Comparison of ENCODE assay signal across 1 cellular context in the genomic region with DNA sequence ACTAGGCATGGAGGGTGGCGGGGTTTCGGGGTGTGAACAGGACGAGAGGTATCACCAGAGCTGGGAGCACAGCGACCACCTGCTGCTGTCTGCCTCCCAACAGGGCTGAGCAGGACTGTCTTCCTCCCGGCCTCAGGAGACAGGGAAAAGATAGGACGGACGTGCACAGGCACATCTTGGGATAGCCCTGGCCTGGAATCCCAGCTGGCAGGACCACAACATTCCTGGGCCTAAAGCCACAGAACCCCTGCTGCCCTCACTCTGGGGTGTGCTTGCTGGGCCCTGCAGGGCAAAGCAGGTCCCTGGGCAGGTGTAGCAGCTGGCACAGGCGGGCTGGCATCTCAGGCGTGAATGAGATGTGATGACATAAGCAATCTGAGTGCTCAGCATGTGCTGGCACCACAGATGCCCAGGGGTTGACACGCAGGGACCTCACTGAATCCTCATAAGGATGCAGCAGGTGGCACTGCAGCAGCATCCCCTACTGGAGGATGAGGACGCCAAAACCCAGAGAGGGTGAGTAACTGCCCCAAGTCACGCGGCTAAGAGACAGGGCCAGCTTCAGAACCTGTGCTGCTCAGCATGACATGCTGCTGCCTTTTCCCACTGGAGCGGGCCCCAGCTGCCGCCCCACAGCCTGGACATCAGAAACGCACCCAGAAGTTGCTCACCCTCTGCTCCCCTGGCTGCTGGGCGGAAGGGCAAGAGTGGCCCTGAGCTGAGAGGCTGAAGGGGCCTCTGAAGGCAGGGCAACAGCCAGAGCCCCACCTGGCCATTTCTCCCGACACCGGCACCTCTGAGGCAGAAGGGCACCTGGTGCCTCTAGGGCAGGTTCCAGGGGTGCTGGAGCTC.
A peak's percentile ranks its signal among the peaks of the same experiment; 100 is the strongest.
TF ChIP-seq lines count a peak whose summit lies in the region.

No MANE protein-coding gene starts in this region.

TF ChIP-seq in HepG2, 621 proteins besides CTCF, POLR2A, EP300 and RAD21:
- TF ChIP-seq MAFK (conservative IDR thresholded peaks at IDR 0.05 in 1 of 2, IDR thresholded peaks at IDR 0.05 in 1 of 2; ENCODE audit: low read length in 2 of 2) (peak; percentile 29 to 37; a peak in 2 of 4 replicates), MAFF (IDR thresholded peaks at IDR 0.05; ENCODE audit: low read depth, low read length) (peak; percentile 23; the same call in 1 of the 2 replicates), ZNF563 (CRISPR knock-in tag; IDR thresholded peaks at IDR 0.05) (no peak), ZNF768 (CRISPR knock-in tag; IDR thresholded peaks at IDR 0.05) (peak; percentile 44; the same call in 1 of the 2 replicates), RFXANK (CRISPR knock-in tag; IDR thresholded peaks at IDR 0.05) (no peak), AGO2 (optimal IDR thresholded peaks at IDR 0.05; ENCODE audit: low read depth, low read length) (peak; percentile 39)
- TF ChIP-seq, protein P1, sequence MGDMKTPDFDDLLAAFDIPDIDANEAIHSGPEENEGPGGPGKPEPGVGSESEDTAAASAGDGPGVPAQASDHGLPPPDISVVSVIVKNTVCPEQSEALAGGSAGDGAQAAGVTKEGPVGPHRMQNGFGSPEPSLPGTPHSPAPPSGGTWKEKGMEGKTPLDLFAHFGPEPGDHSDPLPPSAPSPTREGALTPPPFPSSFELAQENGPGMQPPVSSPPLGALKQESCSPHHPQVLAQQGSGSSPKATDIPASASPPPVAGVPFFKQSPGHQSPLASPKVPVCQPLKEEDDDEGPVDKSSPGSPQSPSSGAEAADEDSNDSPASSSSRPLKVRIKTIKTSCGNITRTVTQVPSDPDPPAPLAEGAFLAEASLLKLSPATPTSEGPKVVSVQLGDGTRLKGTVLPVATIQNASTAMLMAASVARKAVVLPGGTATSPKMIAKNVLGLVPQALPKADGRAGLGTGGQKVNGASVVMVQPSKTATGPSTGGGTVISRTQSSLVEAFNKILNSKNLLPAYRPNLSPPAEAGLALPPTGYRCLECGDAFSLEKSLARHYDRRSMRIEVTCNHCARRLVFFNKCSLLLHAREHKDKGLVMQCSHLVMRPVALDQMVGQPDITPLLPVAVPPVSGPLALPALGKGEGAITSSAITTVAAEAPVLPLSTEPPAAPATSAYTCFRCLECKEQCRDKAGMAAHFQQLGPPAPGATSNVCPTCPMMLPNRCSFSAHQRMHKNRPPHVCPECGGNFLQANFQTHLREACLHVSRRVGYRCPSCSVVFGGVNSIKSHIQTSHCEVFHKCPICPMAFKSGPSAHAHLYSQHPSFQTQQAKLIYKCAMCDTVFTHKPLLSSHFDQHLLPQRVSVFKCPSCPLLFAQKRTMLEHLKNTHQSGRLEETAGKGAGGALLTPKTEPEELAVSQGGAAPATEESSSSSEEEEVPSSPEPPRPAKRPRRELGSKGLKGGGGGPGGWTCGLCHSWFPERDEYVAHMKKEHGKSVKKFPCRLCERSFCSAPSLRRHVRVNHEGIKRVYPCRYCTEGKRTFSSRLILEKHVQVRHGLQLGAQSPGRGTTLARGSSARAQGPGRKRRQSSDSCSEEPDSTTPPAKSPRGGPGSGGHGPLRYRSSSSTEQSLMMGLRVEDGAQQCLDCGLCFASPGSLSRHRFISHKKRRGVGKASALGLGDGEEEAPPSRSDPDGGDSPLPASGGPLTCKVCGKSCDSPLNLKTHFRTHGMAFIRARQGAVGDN (CRISPR knock-in tag; IDR thresholded peaks at IDR 0.05) = peak; percentile 11; the same call in 1 of the 2 replicates
TF ChIP-seq in HepG2: peak in this region for 5.
